In the genomic region with DNA sequence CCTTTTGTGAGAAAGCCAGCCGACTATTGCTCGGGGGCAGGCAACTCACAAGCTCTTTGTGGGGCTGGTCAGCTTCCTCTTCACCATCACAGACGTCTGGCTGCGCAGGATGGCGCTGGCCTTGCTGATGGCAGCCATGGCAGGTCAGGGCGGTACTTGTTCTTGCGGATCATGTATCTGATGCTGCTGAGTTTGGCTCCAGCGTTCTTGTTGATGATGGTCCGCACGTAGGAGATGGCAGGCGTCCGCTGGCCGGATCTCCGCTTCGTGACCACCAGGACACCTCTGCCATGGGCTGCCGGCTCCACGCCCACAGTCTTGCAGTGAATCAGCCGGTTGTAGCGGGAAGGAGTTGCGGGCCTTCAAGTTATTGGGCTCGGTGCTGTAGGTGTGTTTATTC, we compare ENCODE assay signal across 31 cellular contexts.
"Had no signal": no experiment of that assay in that cellular context is flagged by ENCODE, and none has a peak within 500 bp of the region (broad histone marks: within the 10 kb centered on the region; RNA-seq: fewer than 3 reads in every experiment).

No MANE protein-coding gene starts in this region.

- H3K4me3 Mint-ChIP-seq: activated CD4-positive, alpha-beta memory T cell treated with anti-CD3 and anti-CD28 coated beads, Interleukin-2, amount 10 ng/mL, durations not matched to agents 7 days and 5 days; activated CD4-positive, alpha-beta T cell treated with anti-CD3 and anti-CD28 coated beads for 36 hours; activated CD4-positive, alpha-beta T cell treated with anti-CD3 and anti-CD28 coated beads, Interleukin-2, amount 10 ng/mL, durations not matched to agents 7 days and 5 days; activated CD8-positive, alpha-beta memory T cell treated with anti-CD3 and anti-CD28 coated beads, Interleukin-2, amount 10 ng/mL, durations not matched to agents 7 days and 5 days; activated CD8-positive, alpha-beta T cell treated with anti-CD3 and anti-CD28 coated beads, Interleukin-2, amount 10 ng/mL, durations not matched to agents 7 days and 5 days; activated naive CD4-positive, alpha-beta T cell treated with anti-CD3 and anti-CD28 coated beads, Interleukin-2, amount 10 ng/mL, durations not matched to agents 7 days and 5 days; activated naive CD4-positive, alpha-beta T cell treated with anti-CD3 and anti-CD28 coated beads, Interleukin-2, amount 50 U/mL, for 24 hours; activated naive CD8-positive, alpha-beta T cell; activated naive CD8-positive, alpha-beta T cell treated with anti-CD3 and anti-CD28 coated beads, Interleukin-2, amount 10 ng/mL, durations not matched to agents 7 days and 5 days; activated naive CD8-positive, alpha-beta T cell treated with anti-CD3 and anti-CD28 coated beads, Interleukin-2, amount 50 U/mL, for 24 hours; activated T-cell treated with anti-CD3 and anti-CD28 coated beads, Interleukin-2, amount 50 U/mL, for 24 hours; T-cell; T-helper 17 cell had no signal

- H3K36me3 ChIP-seq: brain microvascular endothelial cell, breast epithelium had no signal

- H3K4me3 ChIP-seq: body of pancreas, breast epithelium had no signal

- H3K27ac ChIP-seq: body of pancreas, brain microvascular endothelial cell, breast epithelium, VCaP had no signal

- ATAC-seq: activated CD4-positive, alpha-beta T cell treated with anti-CD3 and anti-CD28 coated beads for 36 hours; activated CD4-positive, CD25-positive, alpha-beta regulatory T cell treated with anti-CD3 and anti-CD28 coated beads, Interleukin-2, amount 50 U/mL, for 24 hours; activated CD8-positive, alpha-beta memory T cell treated with anti-CD3 and anti-CD28 coated beads, Interleukin-2, amount 10 ng/mL, durations not matched to agents 7 days and 5 days; activated CD8-positive, alpha-beta T cell treated with anti-CD3 and anti-CD28 coated beads, Interleukin-2, amount 10 ng/mL, durations not matched to agents 7 days and 5 days; activated naive CD8-positive, alpha-beta T cell treated with anti-CD3 and anti-CD28 coated beads, Interleukin-2, amount 50 U/mL, for 24 hours; body of pancreas; T-cell; T-helper 17 cell had no signal

- H3K4me1 ChIP-seq: body of pancreas, breast epithelium had no signal

- H3K36me3 Mint-ChIP-seq: activated CD8-positive, alpha-beta memory T cell treated with anti-CD3 and anti-CD28 coated beads, Interleukin-2, amount 10 ng/mL, durations not matched to agents 7 days and 5 days; activated naive CD4-positive, alpha-beta T cell treated with anti-CD3 and anti-CD28 coated beads, Interleukin-2, amount 10 ng/mL, durations not matched to agents 7 days and 5 days; activated naive CD4-positive, alpha-beta T cell treated with anti-CD3 and anti-CD28 coated beads, Interleukin-2, amount 50 U/mL, for 24 hours; activated naive CD8-positive, alpha-beta T cell; activated naive CD8-positive, alpha-beta T cell treated with anti-CD3 and anti-CD28 coated beads, Interleukin-2, amount 10 ng/mL, durations not matched to agents 7 days and 5 days; T-cell had no signal

- H3K27me3 ChIP-seq: body of pancreas, brain microvascular endothelial cell, breast epithelium had no signal

- H3K4me1 Mint-ChIP-seq: activated CD4-positive, alpha-beta memory T cell treated with anti-CD3 and anti-CD28 coated beads, Interleukin-2, amount 10 ng/mL, durations not matched to agents 7 days and 5 days; activated CD4-positive, alpha-beta T cell treated with anti-CD3 and anti-CD28 coated beads for 36 hours; activated CD4-positive, alpha-beta T cell treated with anti-CD3 and anti-CD28 coated beads, Interleukin-2, amount 10 ng/mL, durations not matched to agents 7 days and 5 days; activated CD8-positive, alpha-beta memory T cell treated with anti-CD3 and anti-CD28 coated beads, Interleukin-2, amount 10 ng/mL, durations not matched to agents 7 days and 5 days; activated naive CD4-positive, alpha-beta T cell treated with anti-CD3 and anti-CD28 coated beads, Interleukin-2, amount 10 ng/mL, durations not matched to agents 7 days and 5 days; activated naive CD4-positive, alpha-beta T cell treated with anti-CD3 and anti-CD28 coated beads, Interleukin-2, amount 50 U/mL, for 24 hours; activated naive CD8-positive, alpha-beta T cell treated with anti-CD3 and anti-CD28 coated beads, Interleukin-2, amount 10 ng/mL, durations not matched to agents 7 days and 5 days; activated naive CD8-positive, alpha-beta T cell treated with anti-CD3 and anti-CD28 coated beads, Interleukin-2, amount 50 U/mL, for 24 hours; T-cell; T-helper 17 cell had no signal

- H3K27ac Mint-ChIP-seq: activated CD4-positive, alpha-beta memory T cell treated with anti-CD3 and anti-CD28 coated beads, Interleukin-2, amount 10 ng/mL, durations not matched to agents 7 days and 5 days; activated CD4-positive, alpha-beta T cell treated with anti-CD3 and anti-CD28 coated beads for 36 hours; activated CD4-positive, alpha-beta T cell treated with anti-CD3 and anti-CD28 coated beads, Interleukin-2, amount 10 ng/mL, durations not matched to agents 7 days and 5 days; activated CD8-positive, alpha-beta memory T cell treated with anti-CD3 and anti-CD28 coated beads, Interleukin-2, amount 10 ng/mL, durations not matched to agents 7 days and 5 days; activated CD8-positive, alpha-beta T cell treated with anti-CD3 and anti-CD28 coated beads, Interleukin-2, amount 10 ng/mL, durations not matched to agents 7 days and 5 days; activated naive CD4-positive, alpha-beta T cell treated with anti-CD3 and anti-CD28 coated beads, Interleukin-2, amount 10 ng/mL, durations not matched to agents 7 days and 5 days; activated naive CD4-positive, alpha-beta T cell treated with anti-CD3 and anti-CD28 coated beads, Interleukin-2, amount 50 U/mL, for 24 hours; activated naive CD8-positive, alpha-beta T cell; activated naive CD8-positive, alpha-beta T cell treated with anti-CD3 and anti-CD28 coated beads, Interleukin-2, amount 10 ng/mL, durations not matched to agents 7 days and 5 days; activated naive CD8-positive, alpha-beta T cell treated with anti-CD3 and anti-CD28 coated beads, Interleukin-2, amount 50 U/mL, for 24 hours; activated T-cell treated with anti-CD3 and anti-CD28 coated beads, Interleukin-2, amount 50 U/mL, for 24 hours; activated T-helper 2 cell treated with anti-CD3 and anti-CD28 coated beads, Interferon-gamma antibody, Interleukin-2, Interleukin-4, amounts not matched to agents 10 μg/mL and 5 μg/mL and 100 μg/mL, durations not matched to agents 14 hours and 24 hours and 36 hours; T-cell; T-helper 17 cell had no signal

- H3K9me3 ChIP-seq: body of pancreas, breast epithelium had no signal

- DNase-seq: activated CD4-positive, alpha-beta memory T cell treated with anti-CD3 and anti-CD28 coated beads, Interleukin-2, amount 10 ng/mL, durations not matched to agents 7 days and 5 days; activated CD4-positive, alpha-beta T cell treated with anti-CD3 and anti-CD28 coated beads for 1 hour; activated CD4-positive, alpha-beta T cell treated with anti-CD3 and anti-CD28 coated beads for 36 hours; activated CD4-positive, alpha-beta T cell treated with anti-CD3 and anti-CD28 coated beads for 48 hours; activated CD4-positive, alpha-beta T cell treated with anti-CD3 and anti-CD28 coated beads, Interleukin-2, amount 10 ng/mL, durations not matched to agents 7 days and 5 days; activated CD4-positive, alpha-beta T cell treated with anti-CD3 and anti-CD28 coated beads, Interleukin-2, amount 50 U/mL, for 48 hours; activated CD4-positive, CD25-positive, alpha-beta regulatory T cell; activated CD8-positive, alpha-beta memory T cell treated with anti-CD3 and anti-CD28 coated beads for 24 hours; activated CD8-positive, alpha-beta memory T cell treated with anti-CD3 and anti-CD28 coated beads, Interleukin-2, amount 10 ng/mL, durations not matched to agents 7 days and 5 days; activated CD8-positive, alpha-beta memory T cell treated with anti-CD3 and anti-CD28 coated beads, Interleukin-2, amount 50 U/mL, for 48 hours; activated CD8-positive, alpha-beta T cell treated with anti-CD3 and anti-CD28 coated beads, Interleukin-2, amount 10 ng/mL, durations not matched to agents 7 days and 5 days; activated effector memory CD4-positive, alpha-beta T cell treated with anti-CD3 and anti-CD28 coated beads, Interleukin-2, amount 50 U/mL, for 16 hours; activated naive CD4-positive, alpha-beta T cell treated with anti-CD3 and anti-CD28 coated beads, Interleukin-2, amount 10 ng/mL, durations not matched to agents 7 days and 5 days; activated naive CD4-positive, alpha-beta T cell treated with Interleukin-2 at 50 U/mL for 16 hours; activated naive CD8-positive, alpha-beta T cell treated with anti-CD3 and anti-CD28 coated beads, Interleukin-2, amount 10 ng/mL, durations not matched to agents 7 days and 5 days; activated naive CD8-positive, alpha-beta T cell treated with anti-CD3 and anti-CD28 coated beads, Interleukin-2, amount 50 U/mL, for 24 hours; activated T-cell treated with anti-CD3 and anti-CD28 coated beads, Interleukin-2, amount 50 U/mL, for 24 hours; activated T-cell treated with anti-CD3 and anti-CD28 coated beads, Interleukin-2, amount 50 U/mL, for 48 hours; amygdala; aorta; body of pancreas; brain microvascular endothelial cell; central memory CD4-positive, alpha-beta T cell; T-cell; T-helper 17 cell had no signal

- H3K9me3 Mint-ChIP-seq: activated CD4-positive, alpha-beta memory T cell treated with anti-CD3 and anti-CD28 coated beads, Interleukin-2, amount 10 ng/mL, durations not matched to agents 7 days and 5 days; activated CD4-positive, alpha-beta T cell treated with anti-CD3 and anti-CD28 coated beads, Interleukin-2, amount 10 ng/mL, durations not matched to agents 7 days and 5 days; activated naive CD4-positive, alpha-beta T cell treated with anti-CD3 and anti-CD28 coated beads, Interleukin-2, amount 10 ng/mL, durations not matched to agents 7 days and 5 days; activated naive CD4-positive, alpha-beta T cell treated with anti-CD3 and anti-CD28 coated beads, Interleukin-2, amount 50 U/mL, for 24 hours; activated naive CD8-positive, alpha-beta T cell treated with anti-CD3 and anti-CD28 coated beads, Interleukin-2, amount 10 ng/mL, durations not matched to agents 7 days and 5 days; activated T-cell treated with anti-CD3 and anti-CD28 coated beads, Interleukin-2, amount 50 U/mL, for 24 hours; activated T-helper 2 cell treated with anti-CD3 and anti-CD28 coated beads, Interferon-gamma antibody, Interleukin-2, Interleukin-4, amounts not matched to agents 10 μg/mL and 5 μg/mL and 100 μg/mL, durations not matched to agents 14 hours and 24 hours and 36 hours; T-cell had no signal
